13 cellular contexts compared by ENCODE assay signal in the genomic region with DNA sequence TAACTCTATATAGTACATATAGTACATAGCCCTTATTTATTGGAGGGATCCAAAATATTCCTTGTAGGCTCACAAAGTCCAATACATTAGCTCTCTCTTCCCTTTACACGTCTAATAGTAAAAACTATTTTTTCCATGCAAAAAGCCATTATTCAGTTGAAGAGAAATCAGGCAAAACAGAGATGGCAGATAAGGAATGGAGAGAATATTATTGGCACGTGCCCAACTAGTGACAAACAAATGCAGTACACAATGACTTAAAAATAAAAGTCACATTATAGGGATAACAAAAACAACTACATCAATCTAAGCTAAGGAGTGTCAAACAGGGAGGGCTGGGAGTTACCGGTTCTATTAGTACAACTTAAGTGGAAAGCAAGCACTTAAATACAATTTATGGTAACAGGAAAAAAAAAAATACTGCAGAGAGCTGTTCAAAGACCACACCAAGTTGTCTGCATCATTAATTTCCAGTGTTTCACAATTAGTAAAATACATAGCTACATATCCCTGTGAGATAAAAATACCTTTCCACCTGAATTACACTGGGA.
"Had no signal": no experiment of that assay in that cellular context is flagged by ENCODE, and none has a peak within 500 bp of the region (broad histone marks: within the 10 kb centered on the region; RNA-seq: fewer than 3 reads in every experiment).

No MANE protein-coding gene starts in this region.

- DNase-seq: activated CD4-positive, alpha-beta T cell treated with anti-CD3 and anti-CD28 coated beads, Interleukin-2, amount 10 ng/mL, durations not matched to agents 7 days and 5 days; activated CD8-positive, alpha-beta memory T cell treated with anti-CD3 and anti-CD28 coated beads, Interleukin-2, amount 50 U/mL, for 4 hours; activated effector memory CD4-positive, alpha-beta T cell treated with anti-CD3 and anti-CD28 coated beads, Interleukin-2, amount 50 U/mL, for 16 hours; activated T-cell treated with anti-CD3 and anti-CD28 coated beads, Interleukin-2, amount 50 U/mL, for 4 hours; gastrocnemius medialis; heart right ventricle; left ventricle myocardium superior; spleen; stimulated activated naive CD8-positive, alpha-beta T cell treated with anti-CD3 and anti-CD28 coated beads, Interleukin-15, Interleukin-2, amounts not matched to agents 100 U/mL and 50 U/mL, for 24 hours; substantia nigra had no signal

- H3K36me3 ChIP-seq: breast epithelium had no signal

- H3K27me3 ChIP-seq: breast epithelium, gastrocnemius medialis, heart right ventricle, spleen, tibial nerve had no signal

- H3K4me1 ChIP-seq: breast epithelium had no signal

- H3K27ac ChIP-seq: breast epithelium, coronary artery, gastrocnemius medialis, heart right ventricle, spleen, tibial nerve had no signal

- H3K9me3 ChIP-seq: breast epithelium, gastrocnemius medialis, heart right ventricle, spleen, tibial nerve had no signal

- H3K4me3 ChIP-seq: breast epithelium, coronary artery, gastrocnemius medialis, heart right ventricle, spleen, tibial nerve had no signal

- ATAC-seq: activated T-cell treated with anti-CD3 and anti-CD28 coated beads, Interleukin-2, amount 50 U/mL, for 4 hours; gastrocnemius medialis; heart right ventricle; left ventricle myocardium superior; stimulated activated naive CD8-positive, alpha-beta T cell treated with anti-CD3 and anti-CD28 coated beads, Interleukin-15, Interleukin-2, amounts not matched to agents 100 U/mL and 50 U/mL, for 24 hours had no signal
